10 cellular contexts compared by ENCODE assay signal in the genomic region with DNA sequence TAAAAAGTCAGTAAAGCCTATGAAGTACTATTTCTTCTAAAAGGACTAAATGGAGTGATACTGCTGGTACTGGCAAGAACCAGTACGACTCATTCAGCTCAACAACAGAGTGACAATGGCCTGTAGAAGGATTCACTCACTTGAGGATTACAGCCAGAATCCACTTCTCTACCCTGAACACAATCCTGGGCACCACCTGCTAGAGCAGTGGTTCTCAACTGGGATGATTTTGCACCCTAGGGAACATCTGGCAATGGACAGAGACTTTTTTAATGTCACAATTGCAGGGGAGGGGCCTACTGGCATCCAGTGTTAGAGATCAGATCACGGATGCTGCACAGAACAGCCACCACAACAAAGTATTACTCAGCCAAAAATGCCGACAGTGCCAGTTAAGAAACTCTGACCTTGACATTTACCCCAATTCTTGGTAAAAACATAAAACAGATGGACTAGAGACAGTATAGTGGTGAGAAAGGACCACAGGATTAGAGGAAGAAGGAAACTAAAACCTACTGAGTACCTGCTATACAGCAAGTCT. TPM values are rescaled to one million over a fixed set of nuclear protein-coding genes. Genes with fewer than 3 reads are reported as not detected.
DNase-seq lines count a peak whose midpoint lies in the region; TF ChIP-seq lines count a peak whose summit lies in the region.
"Had no signal": no experiment of that assay in that cellular context is flagged by ENCODE, and none has a peak within 500 bp of the region (broad histone marks: within the 10 kb centered on the region; RNA-seq: fewer than 3 reads in every experiment).

No MANE protein-coding gene starts in this region.

- H3K9me3 ChIP-seq in liver (ENCODE audit: control insufficient read depth in 4 of 4, low read length in 3 of 4) (no peaks in the 10 kb centered on the region), Peyer's patch (no peaks in the 10 kb centered on the region)

- H3K9ac ChIP-seq in liver (ENCODE audit: low read depth in 1 of 2, low read length in 2 of 2), result no peak overlapping the region

- DNase-seq in AG10803 (ENCODE audit: low read depth), result peak; percentile 87
- peak; percentile 61 for DNase-seq in HT1080 (ENCODE audit: low read depth)
- DNase-seq in activated T-helper 2 cell treated with anti-CD3 and anti-CD28 coated beads, Interferon-gamma antibody, Interleukin-2, Interleukin-4, amounts not matched to agents 10 μg/mL and 5 μg/mL and 100 μg/mL, durations not matched to agents 14 hours and 24 hours and 36 hours (ENCODE audit: low spot score), result peak; percentile 40
- DNase-seq in mesenteric fat pad (ENCODE audit: low spot score), result no peak
- DNase-seq in NOMO-1 treated with dmso at 0.1 percent for 144 hours (lab: John Stamatoyannopoulos, UW; ENCODE audit: unreplicated experiment), result no peak
- no peak for DNase-seq in Peyer's patch
- no peak for DNase-seq in DMS114 treated with DMSO at 0.1 percent for 48 hours (lab: John Stamatoyannopoulos, UW; ENCODE audit: unreplicated experiment)
- DNase-seq: effector memory CD4-positive, alpha-beta T cell had no signal

- intact Hi-C loops in activated T-helper 2 cell treated with anti-CD3 and anti-CD28 coated beads, Interferon-gamma antibody, Interleukin-2, Interleukin-4, amounts not matched to agents 10 μg/mL and 5 μg/mL and 100 μg/mL, durations not matched to agents 14 hours and 24 hours and 36 hours (cut with micrococcal nuclease), result loop anchor here (5.0 kb wide), 1 partner anchor 51 kb away; no protein-coding TSS in a partner anchor

- TF ChIP-seq RAD21 in liver (IDR thresholded peaks at IDR 0.05), result no peak

- no peaks in the 10 kb centered on the region for H3K27me3 Mint-ChIP-seq in activated T-helper 2 cell treated with anti-CD3 and anti-CD28 coated beads, Interferon-gamma antibody, Interleukin-2, Interleukin-4, amounts not matched to agents 10 μg/mL and 5 μg/mL and 100 μg/mL, durations not matched to agents 14 hours and 24 hours and 36 hours (ENCODE audit: low read depth)

- H3K4me3 Mint-ChIP-seq in activated T-helper 2 cell treated with anti-CD3 and anti-CD28 coated beads, Interferon-gamma antibody, Interleukin-2, Interleukin-4, amounts not matched to agents 10 μg/mL and 5 μg/mL and 100 μg/mL, durations not matched to agents 14 hours and 24 hours and 36 hours (ENCODE audit: low read depth), result peak overlapping the region; percentile 40
- H3K4me3 Mint-ChIP-seq: memory B cell had no signal

- H3K36me3 Mint-ChIP-seq in activated T-helper 2 cell treated with anti-CD3 and anti-CD28 coated beads, Interferon-gamma antibody, Interleukin-2, Interleukin-4, amounts not matched to agents 10 μg/mL and 5 μg/mL and 100 μg/mL, durations not matched to agents 14 hours and 24 hours and 36 hours (ENCODE audit: low read depth), result peaks cover 12% of the 10 kb centered on the region
- H3K36me3 Mint-ChIP-seq: memory B cell had no signal

- peak overlapping the region; percentile 79 for H3K27ac Mint-ChIP-seq in activated T-helper 2 cell treated with anti-CD3 and anti-CD28 coated beads, Interferon-gamma antibody, Interleukin-2, Interleukin-4, amounts not matched to agents 10 μg/mL and 5 μg/mL and 100 μg/mL, durations not matched to agents 14 hours and 24 hours and 36 hours
- H3K27ac Mint-ChIP-seq: memory B cell had no signal

- 42% methylated on average over 3 of the region's 3 CpGs for whole genome bisulfite sequencing in liver

- TF ChIP-seq CTCF in AG10803 (conservative IDR thresholded peaks at IDR 0.05; ENCODE audit: low read length) (no peak), liver (IDR thresholded peaks at IDR 0.05; ENCODE audit: low read depth, low read length, missing input control) (no peak), Peyer's patch (IDR thresholded peaks at IDR 0.05) (no peak)

- peaks cover 46% of the 10 kb centered on the region for H3K4me1 Mint-ChIP-seq in activated T-helper 2 cell treated with anti-CD3 and anti-CD28 coated beads, Interferon-gamma antibody, Interleukin-2, Interleukin-4, amounts not matched to agents 10 μg/mL and 5 μg/mL and 100 μg/mL, durations not matched to agents 14 hours and 24 hours and 36 hours (ENCODE audit: low read depth)

- no peaks in the 10 kb centered on the region for H3K9me3 Mint-ChIP-seq in activated T-helper 2 cell treated with anti-CD3 and anti-CD28 coated beads, Interferon-gamma antibody, Interleukin-2, Interleukin-4, amounts not matched to agents 10 μg/mL and 5 μg/mL and 100 μg/mL, durations not matched to agents 14 hours and 24 hours and 36 hours
- H3K9me3 Mint-ChIP-seq: memory B cell had no signal

- no peaks in the 10 kb centered on the region for H3K27me3 ChIP-seq in liver (ENCODE audit: control insufficient read depth in 4 of 4, insufficient read depth in 4 of 4, low read length in 3 of 4)
- no peaks in the 10 kb centered on the region for H3K27me3 ChIP-seq in Peyer's patch

- peaks cover 2 to 8% (median 5%) of the 10 kb centered on the region in 4 donors for H3K4me1 ChIP-seq in liver (ENCODE audit: control insufficient read depth in 4 of 4, insufficient read depth in 4 of 4, low read length in 3 of 4)
- H3K4me1 ChIP-seq in Peyer's patch, result peaks cover 0 to 14% (median 3%) of the 10 kb centered on the region in 4 donors

- TF ChIP-seq POLR2A in Peyer's patch (IDR thresholded peaks at IDR 0.05), result no peak

- peak overlapping the region in 1 of 2 donors; percentile 59 for H3K27ac ChIP-seq in liver (ENCODE audit: low read depth in 1 of 2, low read length in 2 of 2)
- H3K27ac ChIP-seq in Peyer's patch, result no peak overlapping the region

- H3K36me3 ChIP-seq in liver (ENCODE audit: control insufficient read depth in 4 of 4, insufficient read depth in 3 of 4, low read depth in 1 of 4, low read length in 3 of 4) (no peaks in the 10 kb centered on the region), Peyer's patch (no peaks in the 10 kb centered on the region)

- no peak overlapping the region for H3K4me3 ChIP-seq in AG10803 (ENCODE audit: low read length)
- H3K4me3 ChIP-seq in liver (ENCODE audit: low read depth in 1 of 3, low read length in 3 of 3), result no peak overlapping the region
- no peak overlapping the region for H3K4me3 ChIP-seq in Peyer's patch

TF ChIP-seq in liver, 16 proteins besides CTCF, POLR2A, EP300 and RAD21 (continues in another document):
- no peak for TF ChIP-seq HNF4G (IDR thresholded peaks at IDR 0.05)
- TF ChIP-seq NR2F2 (IDR thresholded peaks at IDR 0.05), result no peak
- TF ChIP-seq, protein P1, sequence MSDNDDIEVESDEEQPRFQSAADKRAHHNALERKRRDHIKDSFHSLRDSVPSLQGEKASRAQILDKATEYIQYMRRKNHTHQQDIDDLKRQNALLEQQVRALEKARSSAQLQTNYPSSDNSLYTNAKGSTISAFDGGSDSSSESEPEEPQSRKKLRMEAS (IDR thresholded peaks at IDR 0.05), result peak; percentile 54
- TF ChIP-seq, protein P2, sequence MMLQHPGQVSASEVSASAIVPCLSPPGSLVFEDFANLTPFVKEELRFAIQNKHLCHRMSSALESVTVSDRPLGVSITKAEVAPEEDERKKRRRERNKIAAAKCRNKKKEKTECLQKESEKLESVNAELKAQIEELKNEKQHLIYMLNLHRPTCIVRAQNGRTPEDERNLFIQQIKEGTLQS (IDR thresholded peaks at IDR 0.05), result no peak
- no peak for TF ChIP-seq FOXA1 (IDR thresholded peaks at IDR 0.05)
- no peak for TF ChIP-seq TAF1 (conservative IDR thresholded peaks at IDR 0.05)
- TF ChIP-seq RXRA (IDR thresholded peaks at IDR 0.05), result peak in 1 of 2 donors; percentile 70
- TF ChIP-seq EGR1 (IDR thresholded peaks at IDR 0.05; ENCODE audit: low read depth in 2 of 2), result no peak

RNA-seq across cellular contexts. Expression of a gene that starts 5.0 kb away (rescaled TPM):
- total RNA-seq in HT1080 (2014; rRNA removed; shearing (Covaris generic)), result 13.6 and 14.8 TPM in 2 replicates
- 13.6 and 17.2 TPM in 2 replicates for polyA plus RNA-seq in HT1080 (2015; cell fraction: cytosol; rRNA removed)
- 13.9 and 15.4 TPM in 2 replicates for polyA plus RNA-seq in HT1080 (2015; cell fraction: nucleus; rRNA removed)
- total RNA-seq in activated T-helper 2 cell treated with anti-CD3 and anti-CD28 coated beads, Interferon-gamma antibody, Interleukin-2, Interleukin-4, amounts not matched to agents 10 μg/mL and 5 μg/mL and 100 μg/mL, durations not matched to agents 14 hours and 24 hours and 36 hours, result 16.5 and 19.0 TPM in 2 replicates
- total RNA-seq in liver (1 to 10 TPM; 2.9 to 3.4 TPM), mesenteric fat pad (39.8 TPM), Peyer's patch (10 to 100 TPM in 1 of 4 donors, 1 to 10 TPM in 3; 4.7 to 49.5 (median 7.1) TPM)
- 1 to 10 TPM in 1 of 2 donors, under 1 TPM in 1; 0.29 to 5.7 TPM for polyA plus RNA-seq in liver

RNA-seq across cellular contexts. Expression of a gene that starts 49.6 kb away (rescaled TPM):
- total RNA-seq in HT1080 (2014; rRNA removed; shearing (Covaris generic)), result 11.8 and 19.2 TPM in 2 replicates
- 8.0 and 11.1 TPM in 2 replicates for polyA plus RNA-seq in HT1080 (2015; cell fraction: cytosol; rRNA removed)
- 12.3 and 16.4 TPM in 2 replicates for polyA plus RNA-seq in HT1080 (2015; cell fraction: nucleus; rRNA removed)
- 14.5 and 17.6 TPM in 2 replicates for total RNA-seq in activated T-helper 2 cell treated with anti-CD3 and anti-CD28 coated beads, Interferon-gamma antibody, Interleukin-2, Interleukin-4, amounts not matched to agents 10 μg/mL and 5 μg/mL and 100 μg/mL, durations not matched to agents 14 hours and 24 hours and 36 hours
- total RNA-seq in liver (10 to 100 TPM in 1 of 2 donors, 1 to 10 TPM in 1; 6.4 to 11.8 TPM), mesenteric fat pad (8.2 TPM), Peyer's patch (10 to 100 TPM; 11.5 to 28.2 (median 15.5) TPM)
- 1 to 10 TPM; 1.3 to 2.1 TPM for polyA plus RNA-seq in liver

RNA-seq across cellular contexts. Expression of a gene that starts 49.9 kb away (rescaled TPM):
- total RNA-seq in HT1080 (2014; rRNA removed; shearing (Covaris generic)), result 87.7 and 103 TPM in 2 replicates
- polyA plus RNA-seq in HT1080 (2015; cell fraction: cytosol; rRNA removed), result 98.8 and 103 TPM in 2 replicates
- 58.3 and 59.2 TPM in 2 replicates for polyA plus RNA-seq in HT1080 (2015; cell fraction: nucleus; rRNA removed)
- 105 and 107 TPM in 2 replicates for total RNA-seq in activated T-helper 2 cell treated with anti-CD3 and anti-CD28 coated beads, Interferon-gamma antibody, Interleukin-2, Interleukin-4, amounts not matched to agents 10 μg/mL and 5 μg/mL and 100 μg/mL, durations not matched to agents 14 hours and 24 hours and 36 hours
- 10 to 100 TPM; 24.2 to 48.0 TPM for total RNA-seq in liver
- polyA plus RNA-seq in liver, result 10 to 100 TPM; 32.1 to 41.1 TPM
- total RNA-seq in mesenteric fat pad, result 73.0 TPM
- total RNA-seq in Peyer's patch, result 10 to 100 TPM; 49.2 to 55.3 (median 51.2) TPM

Comparison
In these comparisons a context has a peak if more than half of its experiments do, and no peak if none do; other contexts are left out.
1. DNase-seq: peak in AG10803 (single experiment), HT1080 (single experiment) and activated T-helper 2 cell treated with anti-CD3 and anti-CD28 coated beads, Interferon-gamma antibody, Interleukin-2, Interleukin-4, amounts not matched to agents 10 μg/mL and 5 μg/mL and 100 μg/mL, durations not matched to agents 14 hours and 24 hours and 36 hours (single experiment); none in mesenteric fat pad (single experiment), NOMO-1 treated with dmso at 0.1 percent for 144 hours (single experiment), Peyer's patch (0 of 3) and DMS114 treated with DMSO at 0.1 percent for 48 hours (single experiment).